8 cellular contexts compared by ENCODE assay signal in genomic region chr11:66001941-66002647, GRCh38. TPM values are rescaled to one million over a fixed set of nuclear protein-coding genes. Genes with fewer than 3 reads are reported as not detected.
DNase-seq lines count a peak whose midpoint lies in the region; ATAC-seq, FAIRE-seq and TF ChIP-seq lines count a peak whose summit lies in the region.

BANF1 (plus strand) TSS chr11:66002503; CDS start chr11:66003251, 748 bp downstream.
A gene with protein sequence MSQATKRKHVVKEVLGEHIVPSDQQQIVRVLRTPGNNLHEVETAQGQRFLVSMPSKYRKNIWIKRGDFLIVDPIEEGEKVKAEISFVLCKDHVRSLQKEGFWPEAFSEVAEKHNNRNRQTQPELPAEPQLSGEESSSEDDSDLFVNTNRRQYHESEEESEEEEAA (minus strand): TSS chr11:66002157. CDS start chr11:66000389, 1,768 bp downstream.

- H3K36me3 ChIP-seq in ascending aorta (peaks cover 41 to 65% of the 10 kb centered on the region in 2 donors), rectal smooth muscle tissue (ENCODE audit: control insufficient read depth, insufficient read depth, low read length) (peaks cover 39% of the 10 kb centered on the region), vagina (peaks cover 0 to 41% of the 10 kb centered on the region in 2 donors)

- H3K9me3 ChIP-seq in ascending aorta (no peaks in the 10 kb centered on the region), vagina (no peaks in the 10 kb centered on the region)

- H3K27me3 ChIP-seq in ascending aorta (no peaks in the 10 kb centered on the region), rectal smooth muscle tissue (ENCODE audit: control insufficient read depth, insufficient read depth, low read length) (no peaks in the 10 kb centered on the region), vagina (no peaks in the 10 kb centered on the region)

- peak within 1 kb of the TSS; percentile 76 for H3K9ac ChIP-seq in rectal smooth muscle tissue (ENCODE audit: low read length)

- TF ChIP-seq CTCF in ascending aorta (IDR thresholded peaks at IDR 0.05) (no peak), vagina (IDR thresholded peaks at IDR 0.05) (no peak)

- H3K4me1 ChIP-seq in ascending aorta, result peaks cover 3 to 27% of the 10 kb centered on the region in 2 donors
- H3K4me1 ChIP-seq in rectal smooth muscle tissue (ENCODE audit: control insufficient read depth, insufficient read depth, low read length), result peaks cover 10% of the 10 kb centered on the region
- peaks cover 36% of the 10 kb centered on the region for H3K4me1 ChIP-seq in vagina

- DNase-seq in GM18507 (ENCODE audit: extremely low spot score, insufficient read length, low read depth) (peak; percentile 78), NCI-H2029 treated with DMSO at 0.1 percent for 48 hours (lab: John Stamatoyannopoulos, UW) (peak; percentile 94), T-helper 22 cell (ENCODE audit: low read depth) (peak; percentile 88), ascending aorta (ENCODE audit: low spot score in 2 of 2) (peak; percentile 58 to 97), hepatic stellate cell (ENCODE audit: low spot score) (peak; percentile 95), vagina (ENCODE audit: extremely low spot score in 2 of 2) (peak; percentile 96 to 98)

- TF ChIP-seq POLR2A in vagina (IDR thresholded peaks at IDR 0.05), result peak in 1 of 2 donors; percentile 39

- H3K27ac ChIP-seq in ascending aorta, result peak within 1 kb of the TSS; percentile 86 to 93
- peak within 1 kb of the TSS; percentile 86 for H3K27ac ChIP-seq in rectal smooth muscle tissue (ENCODE audit: low read depth, low read length)
- H3K27ac ChIP-seq in vagina, result peak within 1 kb of the TSS; percentile 97

- FAIRE-seq in GM18507 (lab: Jason Lieb, UNC), result peak; percentile 92

- H3K4me3 ChIP-seq in ascending aorta (peak within 1 kb of the TSS; percentile 89 to 98), rectal smooth muscle tissue (ENCODE audit: low read length) (peak within 1 kb of the TSS; percentile 97), vagina (peak within 1 kb of the TSS; percentile 61 to 96)

- intact Hi-C loops in ascending aorta (cut with DNase I), result loop anchor here (1.0 to 5.0 kb wide), 4 partner anchors 20 to 115 kb away; partner anchors contain the start of genes FIBP, SART1 and SF3B2
- intact Hi-C loops in vagina (cut with DNase I), result loop anchor here (5.0 kb wide), 1 partner anchor 115 kb away; the partner anchor contains the start of gene FIBP

- peak; percentile 70 for ATAC-seq in HG03025 (IDR thresholded peaks at IDR 0.05; ENCODE audit: low FRiP score, unreplicated experiment)

RNA-seq across cellular contexts. Expression of gene BANF1, which starts in this region (rescaled TPM):
- total RNA-seq in ascending aorta (11.7 TPM), vagina (54.5 TPM)

RNA-seq across cellular contexts. Expression of the second gene that starts in this region (rescaled TPM):
- total RNA-seq in ascending aorta (15.6 TPM), vagina (50.6 TPM)

Comparison
In these comparisons a context has a peak if more than half of its experiments do, and no peak if none do; other contexts are left out.
1. Peak in every context shown above with its lines: DNase-seq, ATAC-seq, H3K4me3 ChIP-seq and H3K27ac ChIP-seq.